In genomic region chr2:237132799-237133198, GRCh38 we compare ENCODE assay signal across 1 cellular context.
A peak's percentile ranks its signal among the peaks of the same experiment; 100 is the strongest.
TF ChIP-seq lines count a peak whose summit lies in the region.

No MANE protein-coding gene starts in this region.

TF ChIP-seq in HepG2, 621 proteins besides CTCF, POLR2A, EP300 and RAD21 (continued from another document and continues in another):
- TF ChIP-seq ZBTB40 (IDR thresholded peaks at IDR 0.05) = no peak
- TF ChIP-seq ZBTB40 (CRISPR knock-in tag; IDR thresholded peaks at IDR 0.05) = no peak
- no peak for TF ChIP-seq NFIB (CRISPR knock-in tag; IDR thresholded peaks at IDR 0.05; ENCODE audit: borderline replicate concordance)
- no peak for TF ChIP-seq SAFB2 (CRISPR knock-in tag; IDR thresholded peaks at IDR 0.05; ENCODE audit: borderline replicate concordance, low read depth)
- no peak for TF ChIP-seq ZFP36L2 (CRISPR knock-in tag; IDR thresholded peaks at IDR 0.05)
- TF ChIP-seq, protein P1, sequence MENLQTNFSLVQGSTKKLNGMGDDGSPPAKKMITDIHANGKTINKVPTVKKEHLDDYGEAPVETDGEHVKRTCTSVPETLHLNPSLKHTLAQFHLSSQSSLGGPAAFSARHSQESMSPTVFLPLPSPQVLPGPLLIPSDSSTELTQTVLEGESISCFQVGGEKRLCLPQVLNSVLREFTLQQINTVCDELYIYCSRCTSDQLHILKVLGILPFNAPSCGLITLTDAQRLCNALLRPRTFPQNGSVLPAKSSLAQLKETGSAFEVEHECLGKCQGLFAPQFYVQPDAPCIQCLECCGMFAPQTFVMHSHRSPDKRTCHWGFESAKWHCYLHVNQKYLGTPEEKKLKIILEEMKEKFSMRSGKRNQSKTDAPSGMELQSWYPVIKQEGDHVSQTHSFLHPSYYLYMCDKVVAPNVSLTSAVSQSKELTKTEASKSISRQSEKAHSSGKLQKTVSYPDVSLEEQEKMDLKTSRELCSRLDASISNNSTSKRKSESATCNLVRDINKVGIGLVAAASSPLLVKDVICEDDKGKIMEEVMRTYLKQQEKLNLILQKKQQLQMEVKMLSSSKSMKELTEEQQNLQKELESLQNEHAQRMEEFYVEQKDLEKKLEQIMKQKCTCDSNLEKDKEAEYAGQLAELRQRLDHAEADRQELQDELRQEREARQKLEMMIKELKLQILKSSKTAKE (CRISPR knock-in tag; IDR thresholded peaks at IDR 0.05; ENCODE audit: borderline replicate concordance) = no peak
- no peak for TF ChIP-seq SCMH1 (CRISPR knock-in tag; IDR thresholded peaks at IDR 0.05; ENCODE audit: borderline replicate concordance)
- no peak for TF ChIP-seq TP53 (CRISPR knock-in tag; conservative IDR thresholded peaks at IDR 0.05)
- TF ChIP-seq, protein P2, sequence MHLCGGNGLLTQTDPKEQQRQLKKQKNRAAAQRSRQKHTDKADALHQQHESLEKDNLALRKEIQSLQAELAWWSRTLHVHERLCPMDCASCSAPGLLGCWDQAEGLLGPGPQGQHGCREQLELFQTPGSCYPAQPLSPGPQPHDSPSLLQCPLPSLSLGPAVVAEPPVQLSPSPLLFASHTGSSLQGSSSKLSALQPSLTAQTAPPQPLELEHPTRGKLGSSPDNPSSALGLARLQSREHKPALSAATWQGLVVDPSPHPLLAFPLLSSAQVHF (CRISPR knock-in tag; IDR thresholded peaks at IDR 0.05) = no peak
- no peak for TF ChIP-seq POLR2AphosphoS2 (IDR thresholded peaks at IDR 0.05; ENCODE audit: low read depth, low read length)
- TF ChIP-seq, protein P3, sequence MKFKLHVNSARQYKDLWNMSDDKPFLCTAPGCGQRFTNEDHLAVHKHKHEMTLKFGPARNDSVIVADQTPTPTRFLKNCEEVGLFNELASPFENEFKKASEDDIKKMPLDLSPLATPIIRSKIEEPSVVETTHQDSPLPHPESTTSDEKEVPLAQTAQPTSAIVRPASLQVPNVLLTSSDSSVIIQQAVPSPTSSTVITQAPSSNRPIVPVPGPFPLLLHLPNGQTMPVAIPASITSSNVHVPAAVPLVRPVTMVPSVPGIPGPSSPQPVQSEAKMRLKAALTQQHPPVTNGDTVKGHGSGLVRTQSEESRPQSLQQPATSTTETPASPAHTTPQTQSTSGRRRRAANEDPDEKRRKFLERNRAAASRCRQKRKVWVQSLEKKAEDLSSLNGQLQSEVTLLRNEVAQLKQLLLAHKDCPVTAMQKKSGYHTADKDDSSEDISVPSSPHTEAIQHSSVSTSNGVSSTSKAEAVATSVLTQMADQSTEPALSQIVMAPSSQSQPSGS (CRISPR knock-in tag; IDR thresholded peaks at IDR 0.05) = peak; percentile 44; the same call in 1 of the 2 replicates
- peak; percentile 77 for TF ChIP-seq HNF4A (CRISPR knock-in tag; IDR thresholded peaks at IDR 0.05)
- no peak for TF ChIP-seq SRY (CRISPR knock-in tag; IDR thresholded peaks at IDR 0.05)
- TF ChIP-seq MBNL3 (CRISPR knock-in tag; conservative IDR thresholded peaks at IDR 0.05) = no peak
- TF ChIP-seq KDM2A (CRISPR knock-in tag; IDR thresholded peaks at IDR 0.05; ENCODE audit: borderline replicate concordance, low read depth) = 0 out of 2 replicates have a peak, but pooled peaks have one; percentile 35
- peak; percentile 27; the same call in 1 of the 2 replicates for TF ChIP-seq STAG1 (CRISPR knock-in tag; IDR thresholded peaks at IDR 0.05)
- no peak for TF ChIP-seq MAF1 (CRISPR knock-in tag; IDR thresholded peaks at IDR 0.05; ENCODE audit: borderline replicate concordance)
- TF ChIP-seq ZNF446 (CRISPR knock-in tag; IDR thresholded peaks at IDR 0.05) = no peak
- no peak for TF ChIP-seq BCL6 (CRISPR knock-in tag; IDR thresholded peaks at IDR 0.05)
- TF ChIP-seq DDIT3 (CRISPR knock-in tag; IDR thresholded peaks at IDR 0.05) = no peak
- no peak for TF ChIP-seq STAT5B (CRISPR knock-in tag; IDR thresholded peaks at IDR 0.05)
- TF ChIP-seq, protein P4, sequence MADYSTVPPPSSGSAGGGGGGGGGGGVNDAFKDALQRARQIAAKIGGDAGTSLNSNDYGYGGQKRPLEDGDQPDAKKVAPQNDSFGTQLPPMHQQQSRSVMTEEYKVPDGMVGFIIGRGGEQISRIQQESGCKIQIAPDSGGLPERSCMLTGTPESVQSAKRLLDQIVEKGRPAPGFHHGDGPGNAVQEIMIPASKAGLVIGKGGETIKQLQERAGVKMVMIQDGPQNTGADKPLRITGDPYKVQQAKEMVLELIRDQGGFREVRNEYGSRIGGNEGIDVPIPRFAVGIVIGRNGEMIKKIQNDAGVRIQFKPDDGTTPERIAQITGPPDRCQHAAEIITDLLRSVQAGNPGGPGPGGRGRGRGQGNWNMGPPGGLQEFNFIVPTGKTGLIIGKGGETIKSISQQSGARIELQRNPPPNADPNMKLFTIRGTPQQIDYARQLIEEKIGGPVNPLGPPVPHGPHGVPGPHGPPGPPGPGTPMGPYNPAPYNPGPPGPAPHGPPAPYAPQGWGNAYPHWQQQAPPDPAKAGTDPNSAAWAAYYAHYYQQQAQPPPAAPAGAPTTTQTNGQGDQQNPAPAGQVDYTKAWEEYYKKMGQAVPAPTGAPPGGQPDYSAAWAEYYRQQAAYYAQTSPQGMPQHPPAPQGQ (CRISPR knock-in tag; IDR thresholded peaks at IDR 0.05; ENCODE audit: borderline replicate concordance) = no peak
- no peak for TF ChIP-seq TOPORS (CRISPR knock-in tag; IDR thresholded peaks at IDR 0.05)
- TF ChIP-seq, protein P5, sequence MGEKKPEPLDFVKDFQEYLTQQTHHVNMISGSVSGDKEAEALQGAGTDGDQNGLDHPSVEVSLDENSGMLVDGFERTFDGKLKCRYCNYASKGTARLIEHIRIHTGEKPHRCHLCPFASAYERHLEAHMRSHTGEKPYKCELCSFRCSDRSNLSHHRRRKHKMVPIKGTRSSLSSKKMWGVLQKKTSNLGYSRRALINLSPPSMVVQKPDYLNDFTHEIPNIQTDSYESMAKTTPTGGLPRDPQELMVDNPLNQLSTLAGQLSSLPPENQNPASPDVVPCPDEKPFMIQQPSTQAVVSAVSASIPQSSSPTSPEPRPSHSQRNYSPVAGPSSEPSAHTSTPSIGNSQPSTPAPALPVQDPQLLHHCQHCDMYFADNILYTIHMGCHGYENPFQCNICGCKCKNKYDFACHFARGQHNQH (CRISPR knock-in tag; IDR thresholded peaks at IDR 0.05) = no peak
- peak; percentile 57 for TF ChIP-seq SMC3 (IDR thresholded peaks at IDR 0.05; ENCODE audit: low read length)
- TF ChIP-seq SNAI1 (CRISPR knock-in tag; IDR thresholded peaks at IDR 0.05; ENCODE audit: borderline replicate concordance) = no peak
- no peak for TF ChIP-seq HCFC1 (IDR thresholded peaks at IDR 0.05; ENCODE audit: low read depth, low read length)
- TF ChIP-seq ZNF331 (CRISPR knock-in tag; IDR thresholded peaks at IDR 0.05) = peak; percentile 26; the same call in 1 of the 2 replicates
- TF ChIP-seq, protein P6, sequence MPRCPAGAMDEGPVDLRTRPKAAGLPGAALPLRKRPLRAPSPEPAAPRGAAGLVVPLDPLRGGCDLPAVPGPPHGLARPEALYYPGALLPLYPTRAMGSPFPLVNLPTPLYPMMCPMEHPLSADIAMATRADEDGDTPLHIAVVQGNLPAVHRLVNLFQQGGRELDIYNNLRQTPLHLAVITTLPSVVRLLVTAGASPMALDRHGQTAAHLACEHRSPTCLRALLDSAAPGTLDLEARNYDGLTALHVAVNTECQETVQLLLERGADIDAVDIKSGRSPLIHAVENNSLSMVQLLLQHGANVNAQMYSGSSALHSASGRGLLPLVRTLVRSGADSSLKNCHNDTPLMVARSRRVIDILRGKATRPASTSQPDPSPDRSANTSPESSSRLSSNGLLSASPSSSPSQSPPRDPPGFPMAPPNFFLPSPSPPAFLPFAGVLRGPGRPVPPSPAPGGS (CRISPR knock-in tag; IDR thresholded peaks at IDR 0.05) = no peak
- TF ChIP-seq AGO1 (IDR thresholded peaks at IDR 0.05; ENCODE audit: low read depth, low read length, poor library complexity, severe bottlenecking) = no peak
- TF ChIP-seq TEAD3 (CRISPR knock-in tag; optimal IDR thresholded peaks at IDR 0.05; ENCODE audit: borderline replicate concordance) = peak; percentile 41
- TF ChIP-seq, protein P7, sequence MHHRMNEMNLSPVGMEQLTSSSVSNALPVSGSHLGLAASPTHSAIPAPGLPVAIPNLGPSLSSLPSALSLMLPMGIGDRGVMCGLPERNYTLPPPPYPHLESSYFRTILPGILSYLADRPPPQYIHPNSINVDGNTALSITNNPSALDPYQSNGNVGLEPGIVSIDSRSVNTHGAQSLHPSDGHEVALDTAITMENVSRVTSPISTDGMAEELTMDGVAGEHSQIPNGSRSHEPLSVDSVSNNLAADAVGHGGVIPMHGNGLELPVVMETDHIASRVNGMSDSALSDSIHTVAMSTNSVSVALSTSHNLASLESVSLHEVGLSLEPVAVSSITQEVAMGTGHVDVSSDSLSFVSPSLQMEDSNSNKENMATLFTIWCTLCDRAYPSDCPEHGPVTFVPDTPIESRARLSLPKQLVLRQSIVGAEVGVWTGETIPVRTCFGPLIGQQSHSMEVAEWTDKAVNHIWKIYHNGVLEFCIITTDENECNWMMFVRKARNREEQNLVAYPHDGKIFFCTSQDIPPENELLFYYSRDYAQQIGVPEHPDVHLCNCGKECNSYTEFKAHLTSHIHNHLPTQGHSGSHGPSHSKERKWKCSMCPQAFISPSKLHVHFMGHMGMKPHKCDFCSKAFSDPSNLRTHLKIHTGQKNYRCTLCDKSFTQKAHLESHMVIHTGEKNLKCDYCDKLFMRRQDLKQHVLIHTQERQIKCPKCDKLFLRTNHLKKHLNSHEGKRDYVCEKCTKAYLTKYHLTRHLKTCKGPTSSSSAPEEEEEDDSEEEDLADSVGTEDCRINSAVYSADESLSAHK (CRISPR knock-in tag; IDR thresholded peaks at IDR 0.05; ENCODE audit: borderline replicate concordance) = no peak
- TF ChIP-seq, protein P8, sequence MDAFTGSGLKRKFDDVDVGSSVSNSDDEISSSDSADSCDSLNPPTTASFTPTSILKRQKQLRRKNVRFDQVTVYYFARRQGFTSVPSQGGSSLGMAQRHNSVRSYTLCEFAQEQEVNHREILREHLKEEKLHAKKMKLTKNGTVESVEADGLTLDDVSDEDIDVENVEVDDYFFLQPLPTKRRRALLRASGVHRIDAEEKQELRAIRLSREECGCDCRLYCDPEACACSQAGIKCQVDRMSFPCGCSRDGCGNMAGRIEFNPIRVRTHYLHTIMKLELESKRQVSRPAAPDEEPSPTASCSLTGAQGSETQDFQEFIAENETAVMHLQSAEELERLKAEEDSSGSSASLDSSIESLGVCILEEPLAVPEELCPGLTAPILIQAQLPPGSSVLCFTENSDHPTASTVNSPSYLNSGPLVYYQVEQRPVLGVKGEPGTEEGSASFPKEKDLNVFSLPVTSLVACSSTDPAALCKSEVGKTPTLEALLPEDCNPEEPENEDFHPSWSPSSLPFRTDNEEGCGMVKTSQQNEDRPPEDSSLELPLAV (CRISPR knock-in tag; conservative IDR thresholded peaks at IDR 0.05; ENCODE audit: low read depth) = no peak
- TF ChIP-seq PPARG (CRISPR knock-in tag; conservative IDR thresholded peaks at IDR 0.05) = no peak
